Comparison of ENCODE assay signal across 1 cellular context in genomic region chr4:102823464-102823863, GRCh38.
TF ChIP-seq lines count a peak whose summit lies in the region.

No MANE protein-coding gene starts in this region.

TF ChIP-seq in GM12878, 131 proteins besides CTCF, POLR2A, EP300 and RAD21:
- TF ChIP-seq ETV6 (conservative IDR thresholded peaks at IDR 0.05 in 1 of 2, IDR thresholded peaks at IDR 0.05 in 1 of 2; ENCODE audit: borderline replicate concordance in 1 of 2, low read depth in 1 of 2) (no peak), ZNF217 (IDR thresholded peaks at IDR 0.05) (no peak), E2F4 (IDR thresholded peaks at IDR 0.05; ENCODE audit: low read depth, low read length) (no peak), TARDBP (IDR thresholded peaks at IDR 0.05; ENCODE audit: borderline replicate concordance) (no peak), CHD1 (IDR thresholded peaks at IDR 0.05; ENCODE audit: low read depth, low read length) (no peak), SREBF2 (IDR thresholded peaks at IDR 0.05; ENCODE audit: low read length) (no peak), FOXM1 (IDR thresholded peaks at IDR 0.05; ENCODE audit: low read depth, low read length) (no peak), BHLHE40 (IDR thresholded peaks at IDR 0.05; ENCODE audit: borderline replicate concordance in 1 of 2, low read depth in 2 of 2, low read length in 1 of 2) (no peak), RBBP5 (conservative IDR thresholded peaks at IDR 0.05) (no peak), CREM (IDR thresholded peaks at IDR 0.05; ENCODE audit: low read depth) (no peak), CHD2 (IDR thresholded peaks at IDR 0.05; ENCODE audit: borderline replicate concordance, low read depth, low read length) (no peak), YY1 (IDR thresholded peaks at IDR 0.05; ENCODE audit: low read depth, low read length) (no peak), NBN (IDR thresholded peaks at IDR 0.05) (no peak)
TF ChIP-seq in GM12878: peak in this region for 0.
